1 cellular context compared by ENCODE assay signal in the genomic region with DNA sequence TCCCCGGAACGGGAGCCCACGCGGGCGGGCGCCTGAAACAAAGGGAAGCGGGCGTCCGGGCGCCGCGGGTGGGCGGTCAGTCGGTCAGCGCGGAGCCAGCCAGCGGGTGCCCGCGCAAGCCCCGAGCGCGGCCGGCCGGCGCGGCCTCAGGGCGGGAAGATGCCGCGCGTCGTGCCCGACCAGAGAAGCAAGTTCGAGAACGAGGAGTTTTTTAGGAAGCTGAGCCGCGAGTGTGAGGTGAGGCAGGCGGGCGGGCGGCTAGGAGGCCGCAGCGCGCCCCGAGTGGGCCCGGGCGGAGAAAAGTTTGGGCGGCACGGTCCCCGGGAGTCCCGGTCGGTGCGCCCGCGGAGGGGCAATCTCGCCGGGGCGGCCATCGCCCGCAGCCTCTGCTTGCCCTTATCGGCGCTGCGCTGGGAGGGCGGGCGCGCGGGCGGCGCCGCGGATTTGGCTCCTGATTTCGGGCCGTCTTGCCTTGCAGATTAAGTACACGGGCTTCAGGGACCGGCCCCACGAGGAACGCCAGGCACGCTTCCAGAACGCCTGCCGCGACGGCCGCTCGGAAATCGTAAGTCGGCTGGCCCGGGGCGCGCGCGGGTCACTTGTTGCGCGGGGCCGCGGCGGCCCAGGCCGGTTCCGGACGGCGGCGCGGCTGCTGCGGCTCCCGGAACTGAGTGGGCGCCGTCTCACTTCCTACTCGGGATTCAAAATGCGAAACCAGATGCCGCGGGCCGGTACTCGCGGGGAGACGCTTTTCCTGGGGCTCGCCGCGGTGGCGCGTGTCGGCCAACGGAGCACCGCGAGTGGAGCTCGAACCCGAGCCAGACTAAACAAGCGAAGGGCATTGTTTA.
A peak's percentile ranks its signal among the peaks of the same experiment; 100 is the strongest.
TF ChIP-seq lines count a peak whose summit lies in the region.

No MANE protein-coding gene starts in this region.

TF ChIP-seq in HepG2, 621 proteins besides CTCF, POLR2A, EP300 and RAD21 (continued from another document):
- TF ChIP-seq, protein P1, sequence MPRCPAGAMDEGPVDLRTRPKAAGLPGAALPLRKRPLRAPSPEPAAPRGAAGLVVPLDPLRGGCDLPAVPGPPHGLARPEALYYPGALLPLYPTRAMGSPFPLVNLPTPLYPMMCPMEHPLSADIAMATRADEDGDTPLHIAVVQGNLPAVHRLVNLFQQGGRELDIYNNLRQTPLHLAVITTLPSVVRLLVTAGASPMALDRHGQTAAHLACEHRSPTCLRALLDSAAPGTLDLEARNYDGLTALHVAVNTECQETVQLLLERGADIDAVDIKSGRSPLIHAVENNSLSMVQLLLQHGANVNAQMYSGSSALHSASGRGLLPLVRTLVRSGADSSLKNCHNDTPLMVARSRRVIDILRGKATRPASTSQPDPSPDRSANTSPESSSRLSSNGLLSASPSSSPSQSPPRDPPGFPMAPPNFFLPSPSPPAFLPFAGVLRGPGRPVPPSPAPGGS (CRISPR knock-in tag; IDR thresholded peaks at IDR 0.05) = peak; percentile 87; the same call in 1 of the 2 replicates
- TF ChIP-seq NFKB2 (CRISPR knock-in tag; IDR thresholded peaks at IDR 0.05; ENCODE audit: borderline replicate concordance) = 0 out of 2 replicates have a peak, but pooled peaks have one; percentile 20
- no peak for TF ChIP-seq ZNF281 (CRISPR knock-in tag; IDR thresholded peaks at IDR 0.05; ENCODE audit: borderline replicate concordance)
- 0 out of 2 replicates have a peak, but pooled peaks have one; percentile 65 for TF ChIP-seq ZNF180 (CRISPR knock-in tag; IDR thresholded peaks at IDR 0.05; ENCODE audit: borderline replicate concordance, low read depth)
- peak; percentile 90; the same call in 1 of the 2 replicates for TF ChIP-seq ZNF772 (CRISPR knock-in tag; IDR thresholded peaks at IDR 0.05)
- 0 out of 2 replicates have a peak, but pooled peaks have one; percentile 18 for TF ChIP-seq ZNF879 (CRISPR knock-in tag; IDR thresholded peaks at IDR 0.05)
- no peak for TF ChIP-seq GATAD1 (CRISPR knock-in tag; IDR thresholded peaks at IDR 0.05)
- TF ChIP-seq ZNF816 (CRISPR knock-in tag; IDR thresholded peaks at IDR 0.05; ENCODE audit: borderline replicate concordance) = 0 out of 2 replicates have a peak, but pooled peaks have one; percentile 25
- no peak for TF ChIP-seq ZNF720 (CRISPR knock-in tag; IDR thresholded peaks at IDR 0.05)
- TF ChIP-seq SMC3 (IDR thresholded peaks at IDR 0.05; ENCODE audit: low read length) = no peak
- 0 out of 2 replicates have a peak, but pooled peaks have one; percentile 65 for TF ChIP-seq E2F5 (CRISPR knock-in tag; conservative IDR thresholded peaks at IDR 0.05)
- TF ChIP-seq ETV5 (CRISPR knock-in tag; IDR thresholded peaks at IDR 0.05; ENCODE audit: borderline replicate concordance) = peak; percentile 48; the same call in 1 of the 2 replicates
- TF ChIP-seq ZNF800 (CRISPR knock-in tag; IDR thresholded peaks at IDR 0.05) = peak; percentile 55; the same call in 1 of the 2 replicates
- no peak for TF ChIP-seq ZNF543 (CRISPR knock-in tag; IDR thresholded peaks at IDR 0.05)
- TF ChIP-seq RFXAP (CRISPR knock-in tag; IDR thresholded peaks at IDR 0.05; ENCODE audit: borderline replicate concordance) = 0 out of 2 replicates have a peak, but pooled peaks have one; percentile 28
- 0 out of 2 replicates have a peak, but pooled peaks have one; percentile 6 for TF ChIP-seq KLF6 (CRISPR knock-in tag; IDR thresholded peaks at IDR 0.05)
- peak; percentile 36 for TF ChIP-seq SKI (IDR thresholded peaks at IDR 0.05; ENCODE audit: partially characterized antibody)
- TF ChIP-seq ZNF430 (CRISPR knock-in tag; IDR thresholded peaks at IDR 0.05) = 0 out of 2 replicates have a peak, but pooled peaks have one; percentile 14
- TF ChIP-seq SPEN (CRISPR knock-in tag; IDR thresholded peaks at IDR 0.05; ENCODE audit: low read depth) = peak; percentile 50; the same call in 1 of the 2 replicates
- no peak for TF ChIP-seq RCOR2 (CRISPR knock-in tag; IDR thresholded peaks at IDR 0.05)
- no peak; the same call in 1 of the 2 replicates for TF ChIP-seq ZNF343 (CRISPR knock-in tag; IDR thresholded peaks at IDR 0.05)
- TF ChIP-seq, protein P2, sequence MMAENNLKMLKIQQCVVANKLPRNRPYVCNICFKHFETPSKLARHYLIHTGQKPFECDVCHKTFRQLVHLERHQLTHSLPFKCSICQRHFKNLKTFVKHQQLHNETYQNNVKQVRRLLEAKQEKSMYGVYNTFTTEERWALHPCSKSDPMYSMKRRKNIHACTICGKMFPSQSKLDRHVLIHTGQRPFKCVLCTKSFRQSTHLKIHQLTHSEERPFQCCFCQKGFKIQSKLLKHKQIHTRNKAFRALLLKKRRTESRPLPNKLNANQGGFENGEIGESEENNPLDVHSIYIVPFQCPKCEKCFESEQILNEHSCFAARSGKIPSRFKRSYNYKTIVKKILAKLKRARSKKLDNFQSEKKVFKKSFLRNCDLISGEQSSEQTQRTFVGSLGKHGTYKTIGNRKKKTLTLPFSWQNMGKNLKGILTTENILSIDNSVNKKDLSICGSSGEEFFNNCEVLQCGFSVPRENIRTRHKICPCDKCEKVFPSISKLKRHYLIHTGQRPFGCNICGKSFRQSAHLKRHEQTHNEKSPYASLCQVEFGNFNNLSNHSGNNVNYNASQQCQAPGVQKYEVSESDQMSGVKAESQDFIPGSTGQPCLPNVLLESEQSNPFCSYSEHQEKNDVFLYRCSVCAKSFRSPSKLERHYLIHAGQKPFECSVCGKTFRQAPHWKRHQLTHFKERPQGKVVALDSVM (CRISPR knock-in tag; IDR thresholded peaks at IDR 0.05) = no peak
- TF ChIP-seq, protein P3, sequence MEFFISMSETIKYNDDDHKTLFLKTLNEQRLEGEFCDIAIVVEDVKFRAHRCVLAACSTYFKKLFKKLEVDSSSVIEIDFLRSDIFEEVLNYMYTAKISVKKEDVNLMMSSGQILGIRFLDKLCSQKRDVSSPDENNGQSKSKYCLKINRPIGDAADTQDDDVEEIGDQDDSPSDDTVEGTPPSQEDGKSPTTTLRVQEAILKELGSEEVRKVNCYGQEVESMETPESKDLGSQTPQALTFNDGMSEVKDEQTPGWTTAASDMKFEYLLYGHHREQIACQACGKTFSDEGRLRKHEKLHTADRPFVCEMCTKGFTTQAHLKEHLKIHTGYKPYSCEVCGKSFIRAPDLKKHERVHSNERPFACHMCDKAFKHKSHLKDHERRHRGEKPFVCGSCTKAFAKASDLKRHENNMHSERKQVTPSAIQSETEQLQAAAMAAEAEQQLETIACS (CRISPR knock-in tag; IDR thresholded peaks at IDR 0.05) = peak; percentile 74; the same call in 1 of the 2 replicates
- peak; percentile 49 for TF ChIP-seq RBM39 (IDR thresholded peaks at IDR 0.05; ENCODE audit: low read depth, low read length, poor library complexity, severe bottlenecking)
- peak; percentile 67 for TF ChIP-seq HNRNPLL (IDR thresholded peaks at IDR 0.05; ENCODE audit: low read depth, low read length, poor library complexity, severe bottlenecking)
- peak; percentile 86; the same call in 1 of the 2 replicates for TF ChIP-seq ZNF138 (CRISPR knock-in tag; IDR thresholded peaks at IDR 0.05; ENCODE audit: low read depth)
- no peak for TF ChIP-seq TEAD3 (CRISPR knock-in tag; optimal IDR thresholded peaks at IDR 0.05; ENCODE audit: borderline replicate concordance)
- no peak for TF ChIP-seq TARDBP (CRISPR knock-in tag; IDR thresholded peaks at IDR 0.05)
- TF ChIP-seq GATAD2A (CRISPR knock-in tag; IDR thresholded peaks at IDR 0.05) = peak; percentile 36; the same call in 1 of the 2 replicates
- TF ChIP-seq NFE2L2 (IDR thresholded peaks at IDR 0.05; ENCODE audit: low read length) = no peak
- 0 out of 2 replicates have a peak, but pooled peaks have one; percentile 68 for TF ChIP-seq KAT7 (CRISPR knock-in tag; IDR thresholded peaks at IDR 0.05; ENCODE audit: borderline replicate concordance)
- no peak for TF ChIP-seq ZBTB7A (CRISPR knock-in tag; IDR thresholded peaks at IDR 0.05)
- TF ChIP-seq NR1H2 (CRISPR knock-in tag; IDR thresholded peaks at IDR 0.05; ENCODE audit: borderline replicate concordance, low read depth) = no peak
- TF ChIP-seq, protein P4, sequence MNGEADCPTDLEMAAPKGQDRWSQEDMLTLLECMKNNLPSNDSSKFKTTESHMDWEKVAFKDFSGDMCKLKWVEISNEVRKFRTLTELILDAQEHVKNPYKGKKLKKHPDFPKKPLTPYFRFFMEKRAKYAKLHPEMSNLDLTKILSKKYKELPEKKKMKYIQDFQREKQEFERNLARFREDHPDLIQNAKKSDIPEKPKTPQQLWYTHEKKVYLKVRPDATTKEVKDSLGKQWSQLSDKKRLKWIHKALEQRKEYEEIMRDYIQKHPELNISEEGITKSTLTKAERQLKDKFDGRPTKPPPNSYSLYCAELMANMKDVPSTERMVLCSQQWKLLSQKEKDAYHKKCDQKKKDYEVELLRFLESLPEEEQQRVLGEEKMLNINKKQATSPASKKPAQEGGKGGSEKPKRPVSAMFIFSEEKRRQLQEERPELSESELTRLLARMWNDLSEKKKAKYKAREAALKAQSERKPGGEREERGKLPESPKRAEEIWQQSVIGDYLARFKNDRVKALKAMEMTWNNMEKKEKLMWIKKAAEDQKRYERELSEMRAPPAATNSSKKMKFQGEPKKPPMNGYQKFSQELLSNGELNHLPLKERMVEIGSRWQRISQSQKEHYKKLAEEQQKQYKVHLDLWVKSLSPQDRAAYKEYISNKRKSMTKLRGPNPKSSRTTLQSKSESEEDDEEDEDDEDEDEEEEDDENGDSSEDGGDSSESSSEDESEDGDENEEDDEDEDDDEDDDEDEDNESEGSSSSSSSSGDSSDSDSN (CRISPR knock-in tag; IDR thresholded peaks at IDR 0.05) = peak; percentile 84; the same call in 1 of the 2 replicates
- TF ChIP-seq AFF4 (CRISPR knock-in tag; IDR thresholded peaks at IDR 0.05) = no peak
- TF ChIP-seq ZNF44 (CRISPR knock-in tag; IDR thresholded peaks at IDR 0.05) = 0 out of 2 replicates have a peak, but pooled peaks have one; percentile 42
- TF ChIP-seq ELF1 (CRISPR knock-in tag; IDR thresholded peaks at IDR 0.05) = peak; percentile 36; the same call in 1 of the 2 replicates
